Comparison of ENCODE assay signal across 25 cellular contexts in the genomic region with DNA sequence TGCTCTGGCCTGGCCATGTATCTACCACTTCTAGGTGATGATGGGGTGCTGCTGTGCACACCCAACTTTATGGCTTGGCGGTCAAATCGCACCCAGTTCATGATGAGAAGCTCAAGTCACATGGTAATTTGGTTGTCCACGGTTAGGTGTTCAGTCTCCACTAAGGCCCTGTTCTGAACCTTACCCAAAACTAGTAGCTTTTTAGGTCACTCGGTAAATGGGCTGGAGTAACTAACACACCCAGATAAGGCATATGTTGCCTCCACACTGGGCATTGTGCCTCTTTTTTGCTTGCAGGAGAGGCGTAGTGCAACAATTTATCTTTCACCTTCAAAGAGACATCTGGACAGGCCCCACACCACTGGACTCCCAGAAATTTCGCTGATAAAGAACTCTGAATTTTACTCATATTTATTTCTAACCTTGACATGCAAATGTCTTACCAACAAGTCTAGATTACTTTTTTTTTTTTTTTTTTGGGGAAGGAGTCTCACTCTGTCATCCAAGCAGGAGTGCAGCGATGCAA. TPM values are rescaled to one million over a fixed set of nuclear protein-coding genes. Genes with fewer than 3 reads are reported as not detected.
"Had no signal": no experiment of that assay in that cellular context is flagged by ENCODE, and none has a peak within 500 bp of the region (broad histone marks: within the 10 kb centered on the region; RNA-seq: fewer than 3 reads in every experiment).

No MANE protein-coding gene starts in this region.

- H3K27ac ChIP-seq: left ventricle myocardium inferior, ovary, right atrium auricular region, right lobe of liver, thyroid gland, transverse colon, upper lobe of left lung, vagina had no signal

- H3K4me2 ChIP-seq: smooth muscle cell had no signal

- H3K9me3 ChIP-seq: left ventricle myocardium inferior, mucosa of descending colon, ovary, right atrium auricular region, right lobe of liver, thyroid gland, transverse colon, upper lobe of left lung, vagina had no signal

- H3K27me3 ChIP-seq: ovary, right atrium auricular region, right lobe of liver, transverse colon, upper lobe of left lung, vagina had no signal

- H3K36me3 ChIP-seq: left ventricle myocardium inferior, ovary, right atrium auricular region, right lobe of liver, thyroid gland, transverse colon, upper lobe of left lung, vagina had no signal

- H3K4me1 ChIP-seq: left ventricle myocardium inferior, right atrium auricular region, right lobe of liver, thyroid gland, vagina had no signal

- H3K4me3 ChIP-seq: left ventricle myocardium inferior, lung, mucosa of descending colon, ovary, right atrium auricular region, right lobe of liver, smooth muscle cell, thyroid gland, transverse colon, upper lobe of left lung, vagina had no signal

- DNase-seq: islet precursor cell; left ventricle myocardium inferior; midbrain; mucosa of descending colon; naive thymus-derived CD4-positive, alpha-beta T cell; ovary; right lobe of liver; stimulated activated CD4-positive, alpha-beta T cell treated with anti-CD3 and anti-CD28 coated beads, Interleukin-1b, Interleukin-23, amount 100 ng/mL, for 48 hours; stimulated activated CD4-positive, alpha-beta T cell treated with anti-CD3 and anti-CD28 coated beads, Interleukin-2, amount 100 ng/mL, for 48 hours; stimulated activated CD4-positive, alpha-beta T cell treated with anti-CD3 and anti-CD28 coated beads, Interleukin-4, amount 100 ng/mL, for 4 hours; stimulated activated CD8-positive, alpha-beta memory T cell treated with anti-CD3 and anti-CD28 coated beads, Interleukin-4, amount 100 ng/mL, for 48 hours; stimulated activated naive CD4-positive, alpha-beta T cell treated with Interleukin-2 at 50 U/mL for 16 hours; stimulated activated naive CD8-positive, alpha-beta T cell treated with anti-CD3 and anti-CD28 coated beads, Interleukin-15, amount 100 ng/mL, for 72 hours; substantia nigra; thyroid gland; transverse colon; upper lobe of left lung had no signal

- ATAC-seq: mucosa of descending colon; naive thymus-derived CD4-positive, alpha-beta T cell; natural killer cell treated with Interleukin-12 subunit alpha and Interleukin-12 subunit beta and Interleukin-15 and Interleukin-18, amount 100 ng/mL, for 72 hours; right lobe of liver; stimulated activated memory B cell treated with anti-CD40 and anti-IgM and Interleukin-4, amounts not matched to agents 10 μg/mL and 1 μg/mL and 100 μg/mL, for 72 hours; stimulated activated naive CD8-positive, alpha-beta T cell treated with anti-CD3 and anti-CD28 coated beads, Interleukin-15, amount 100 ng/mL, for 72 hours had no signal

RNA-seq across cellular contexts. Expression of gene PTGES, which starts 16.8 kb away (rescaled TPM):
- total RNA-seq: myocyte; natural killer cell treated with Interleukin-12 subunit alpha and Interleukin-12 subunit beta and Interleukin-15 and Interleukin-18, amount 100 ng/mL, for 72 hours; pulmonary artery endothelial cell had no signal
- polyA plus RNA-seq: naive thymus-derived CD4-positive, alpha-beta T cell had no signal
